In the genomic region with DNA sequence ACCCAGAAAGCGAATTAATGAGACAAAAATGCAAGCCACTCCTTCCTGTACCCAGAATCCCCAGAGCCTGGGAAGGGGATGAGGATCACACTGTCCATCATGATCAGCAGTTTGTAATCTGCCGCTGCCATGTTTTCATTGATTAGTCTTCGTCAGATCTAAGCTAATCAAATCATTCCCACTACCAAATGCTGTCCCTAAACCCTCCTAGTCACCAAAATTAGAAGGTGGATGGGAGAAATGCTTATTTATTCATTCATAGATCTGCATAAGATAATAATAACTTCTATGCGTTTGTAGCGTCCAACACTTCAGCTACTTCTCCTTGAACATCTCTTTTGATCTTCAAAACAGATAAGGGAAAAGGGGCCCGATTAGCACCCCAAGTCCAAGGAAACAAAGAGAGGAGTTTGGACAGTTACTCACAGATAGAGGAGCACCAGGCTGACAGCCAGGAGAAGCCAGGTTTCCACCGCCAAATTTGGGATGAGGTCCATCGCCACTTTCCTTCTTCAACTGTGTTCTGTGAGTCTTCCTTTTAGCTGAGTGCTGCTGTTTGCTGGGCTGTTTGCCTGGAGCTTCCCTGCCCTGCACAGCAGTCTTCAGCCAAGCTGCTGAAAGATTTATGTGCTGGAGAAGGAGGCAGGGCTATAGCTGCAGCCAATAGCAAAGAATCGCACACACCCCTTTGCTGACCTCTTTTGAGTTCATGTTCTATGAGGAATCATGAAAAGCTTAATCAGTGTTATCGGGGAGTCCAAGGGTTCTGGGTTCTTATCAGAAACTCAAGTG, we compare ENCODE assay signal across 1 cellular context.
TF ChIP-seq lines count a peak whose summit lies in the region.

A gene (minus strand): TSS at position 597 of the 792 bp plus-strand sequence. CDS start 100 bp downstream, at position 497.

TF ChIP-seq in K562, 482 proteins besides CTCF, POLR2A, EP300 and RAD21 (continued from another document and continues in another):
- TF ChIP-seq, protein P1, sequence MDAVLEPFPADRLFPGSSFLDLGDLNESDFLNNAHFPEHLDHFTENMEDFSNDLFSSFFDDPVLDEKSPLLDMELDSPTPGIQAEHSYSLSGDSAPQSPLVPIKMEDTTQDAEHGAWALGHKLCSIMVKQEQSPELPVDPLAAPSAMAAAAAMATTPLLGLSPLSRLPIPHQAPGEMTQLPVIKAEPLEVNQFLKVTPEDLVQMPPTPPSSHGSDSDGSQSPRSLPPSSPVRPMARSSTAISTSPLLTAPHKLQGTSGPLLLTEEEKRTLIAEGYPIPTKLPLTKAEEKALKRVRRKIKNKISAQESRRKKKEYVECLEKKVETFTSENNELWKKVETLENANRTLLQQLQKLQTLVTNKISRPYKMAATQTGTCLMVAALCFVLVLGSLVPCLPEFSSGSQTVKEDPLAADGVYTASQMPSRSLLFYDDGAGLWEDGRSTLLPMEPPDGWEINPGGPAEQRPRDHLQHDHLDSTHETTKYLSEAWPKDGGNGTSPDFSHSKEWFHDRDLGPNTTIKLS (IDR thresholded peaks at IDR 0.05; ENCODE audit: borderline replicate concordance, low read depth), result no peak
- TF ChIP-seq, protein P2, sequence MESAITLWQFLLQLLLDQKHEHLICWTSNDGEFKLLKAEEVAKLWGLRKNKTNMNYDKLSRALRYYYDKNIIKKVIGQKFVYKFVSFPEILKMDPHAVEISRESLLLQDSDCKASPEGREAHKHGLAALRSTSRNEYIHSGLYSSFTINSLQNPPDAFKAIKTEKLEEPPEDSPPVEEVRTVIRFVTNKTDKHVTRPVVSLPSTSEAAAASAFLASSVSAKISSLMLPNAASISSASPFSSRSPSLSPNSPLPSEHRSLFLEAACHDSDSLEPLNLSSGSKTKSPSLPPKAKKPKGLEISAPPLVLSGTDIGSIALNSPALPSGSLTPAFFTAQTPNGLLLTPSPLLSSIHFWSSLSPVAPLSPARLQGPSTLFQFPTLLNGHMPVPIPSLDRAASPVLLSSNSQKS (CRISPR knock-in tag; IDR thresholded peaks at IDR 0.05), result no peak
- TF ChIP-seq HDAC2 (IDR thresholded peaks at IDR 0.05) (no peak), JUND (IDR thresholded peaks at IDR 0.05; ENCODE audit: borderline replicate concordance, low read depth, low read length) (peak; percentile 49; the same call in 1 of the 2 replicates), JUND (tag; IDR thresholded peaks at IDR 0.05; ENCODE audit: borderline replicate concordance, low read depth, low read length) (peak; percentile 46; the same call in 1 of the 3 replicates), CBX5 (IDR thresholded peaks at IDR 0.05; ENCODE audit: borderline replicate concordance, low read depth) (no peak), CHD1 (IDR thresholded peaks at IDR 0.05; ENCODE audit: low read length) (no peak), ZNF212 (CRISPR knock-in tag; IDR thresholded peaks at IDR 0.05) (no peak), CBX2 (IDR thresholded peaks at IDR 0.05; ENCODE audit: insufficient read depth, low read length, poor library complexity, severe bottlenecking) (no peak), ILK (tag; IDR thresholded peaks at IDR 0.05; ENCODE audit: borderline replicate concordance, low read depth) (no peak), NR2C1 (IDR thresholded peaks at IDR 0.05) (no peak; the same call in 1 of the 2 replicates), NR2C1 (tag; IDR thresholded peaks at IDR 0.05) (peak; percentile 39; the same call in 1 of the 2 replicates), RBM14 (IDR thresholded peaks at IDR 0.05; ENCODE audit: borderline replicate concordance, insufficient read depth, low read depth, low read length) (no peak), XRCC3 (IDR thresholded peaks at IDR 0.05) (no peak), HNRNPLL (IDR thresholded peaks at IDR 0.05; ENCODE audit: low read depth, low read length, poor library complexity, severe bottlenecking) (no peak), MCM2 (IDR thresholded peaks at IDR 0.05; ENCODE audit: low read depth) (no peak), GABPB2 (CRISPR knock-in tag; conservative IDR thresholded peaks at IDR 0.05) (no peak), CBX3 (IDR thresholded peaks at IDR 0.05; ENCODE audit: borderline replicate concordance in 1 of 2, low read length in 2 of 2) (peak in 1 of 2 experiments; percentile 38; a peak in 1 of 3 replicates), KDM5B (IDR thresholded peaks at IDR 0.05; ENCODE audit: insufficient replicate concordance, low read depth, low read length) (peak; percentile 87), ZC3H8 (IDR thresholded peaks at IDR 0.05) (peak; percentile 79; the same call in 1 of the 2 replicates), LCOR (CRISPR knock-in tag; IDR thresholded peaks at IDR 0.05) (peak; percentile 82), YBX1 (IDR thresholded peaks at IDR 0.05) (no peak), SAP30 (IDR thresholded peaks at IDR 0.05; ENCODE audit: borderline replicate concordance, insufficient read depth, low read depth, low read length, poor library complexity, severe bottlenecking) (no peak)
- TF ChIP-seq, protein P3, sequence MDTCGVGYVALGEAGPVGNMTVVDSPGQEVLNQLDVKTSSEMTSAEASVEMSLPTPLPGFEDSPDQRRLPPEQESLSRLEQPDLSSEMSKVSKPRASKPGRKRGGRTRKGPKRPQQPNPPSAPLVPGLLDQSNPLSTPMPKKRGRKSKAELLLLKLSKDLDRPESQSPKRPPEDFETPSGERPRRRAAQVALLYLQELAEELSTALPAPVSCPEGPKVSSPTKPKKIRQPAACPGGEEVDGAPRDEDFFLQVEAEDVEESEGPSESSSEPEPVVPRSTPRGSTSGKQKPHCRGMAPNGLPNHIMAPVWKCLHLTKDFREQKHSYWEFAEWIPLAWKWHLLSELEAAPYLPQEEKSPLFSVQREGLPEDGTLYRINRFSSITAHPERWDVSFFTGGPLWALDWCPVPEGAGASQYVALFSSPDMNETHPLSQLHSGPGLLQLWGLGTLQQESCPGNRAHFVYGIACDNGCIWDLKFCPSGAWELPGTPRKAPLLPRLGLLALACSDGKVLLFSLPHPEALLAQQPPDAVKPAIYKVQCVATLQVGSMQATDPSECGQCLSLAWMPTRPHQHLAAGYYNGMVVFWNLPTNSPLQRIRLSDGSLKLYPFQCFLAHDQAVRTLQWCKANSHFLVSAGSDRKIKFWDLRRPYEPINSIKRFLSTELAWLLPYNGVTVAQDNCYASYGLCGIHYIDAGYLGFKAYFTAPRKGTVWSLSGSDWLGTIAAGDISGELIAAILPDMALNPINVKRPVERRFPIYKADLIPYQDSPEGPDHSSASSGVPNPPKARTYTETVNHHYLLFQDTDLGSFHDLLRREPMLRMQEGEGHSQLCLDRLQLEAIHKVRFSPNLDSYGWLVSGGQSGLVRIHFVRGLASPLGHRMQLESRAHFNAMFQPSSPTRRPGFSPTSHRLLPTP (IDR thresholded peaks at IDR 0.05; ENCODE audit: borderline replicate concordance, extremely low read depth, insufficient read length), result no peak
- TF ChIP-seq, protein P4, sequence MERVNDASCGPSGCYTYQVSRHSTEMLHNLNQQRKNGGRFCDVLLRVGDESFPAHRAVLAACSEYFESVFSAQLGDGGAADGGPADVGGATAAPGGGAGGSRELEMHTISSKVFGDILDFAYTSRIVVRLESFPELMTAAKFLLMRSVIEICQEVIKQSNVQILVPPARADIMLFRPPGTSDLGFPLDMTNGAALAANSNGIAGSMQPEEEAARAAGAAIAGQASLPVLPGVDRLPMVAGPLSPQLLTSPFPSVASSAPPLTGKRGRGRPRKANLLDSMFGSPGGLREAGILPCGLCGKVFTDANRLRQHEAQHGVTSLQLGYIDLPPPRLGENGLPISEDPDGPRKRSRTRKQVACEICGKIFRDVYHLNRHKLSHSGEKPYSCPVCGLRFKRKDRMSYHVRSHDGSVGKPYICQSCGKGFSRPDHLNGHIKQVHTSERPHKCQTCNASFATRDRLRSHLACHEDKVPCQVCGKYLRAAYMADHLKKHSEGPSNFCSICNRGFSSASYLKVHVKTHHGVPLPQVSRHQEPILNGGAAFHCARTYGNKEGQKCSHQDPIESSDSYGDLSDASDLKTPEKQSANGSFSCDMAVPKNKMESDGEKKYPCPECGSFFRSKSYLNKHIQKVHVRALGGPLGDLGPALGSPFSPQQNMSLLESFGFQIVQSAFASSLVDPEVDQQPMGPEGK (CRISPR knock-in tag; IDR thresholded peaks at IDR 0.05; ENCODE audit: borderline replicate concordance), result no peak
- TF ChIP-seq, protein P5, sequence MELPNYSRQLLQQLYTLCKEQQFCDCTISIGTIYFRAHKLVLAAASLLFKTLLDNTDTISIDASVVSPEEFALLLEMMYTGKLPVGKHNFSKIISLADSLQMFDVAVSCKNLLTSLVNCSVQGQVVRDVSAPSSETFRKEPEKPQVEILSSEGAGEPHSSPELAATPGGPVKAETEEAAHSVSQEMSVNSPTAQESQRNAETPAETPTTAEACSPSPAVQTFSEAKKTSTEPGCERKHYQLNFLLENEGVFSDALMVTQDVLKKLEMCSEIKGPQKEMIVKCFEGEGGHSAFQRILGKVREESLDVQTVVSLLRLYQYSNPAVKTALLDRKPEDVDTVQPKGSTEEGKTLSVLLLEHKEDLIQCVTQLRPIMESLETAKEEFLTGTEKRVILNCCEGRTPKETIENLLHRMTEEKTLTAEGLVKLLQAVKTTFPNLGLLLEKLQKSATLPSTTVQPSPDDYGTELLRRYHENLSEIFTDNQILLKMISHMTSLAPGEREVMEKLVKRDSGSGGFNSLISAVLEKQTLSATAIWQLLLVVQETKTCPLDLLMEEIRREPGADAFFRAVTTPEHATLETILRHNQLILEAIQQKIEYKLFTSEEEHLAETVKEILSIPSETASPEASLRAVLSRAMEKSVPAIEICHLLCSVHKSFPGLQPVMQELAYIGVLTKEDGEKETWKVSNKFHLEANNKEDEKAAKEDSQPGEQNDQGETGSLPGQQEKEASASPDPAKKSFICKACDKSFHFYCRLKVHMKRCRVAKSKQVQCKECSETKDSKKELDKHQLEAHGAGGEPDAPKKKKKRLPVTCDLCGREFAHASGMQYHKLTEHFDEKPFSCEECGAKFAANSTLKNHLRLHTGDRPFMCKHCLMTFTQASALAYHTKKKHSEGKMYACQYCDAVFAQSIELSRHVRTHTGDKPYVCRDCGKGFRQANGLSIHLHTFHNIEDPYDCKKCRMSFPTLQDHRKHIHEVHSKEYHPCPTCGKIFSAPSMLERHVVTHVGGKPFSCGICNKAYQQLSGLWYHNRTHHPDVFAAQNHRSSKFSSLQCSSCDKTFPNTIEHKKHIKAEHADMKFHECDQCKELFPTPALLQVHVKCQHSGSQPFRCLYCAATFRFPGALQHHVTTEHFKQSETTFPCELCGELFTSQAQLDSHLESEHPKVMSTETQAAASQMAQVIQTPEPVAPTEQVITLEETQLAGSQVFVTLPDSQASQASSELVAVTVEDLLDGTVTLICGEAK (IDR thresholded peaks at IDR 0.05), result no peak
- TF ChIP-seq, protein P5 (CRISPR knock-in tag; IDR thresholded peaks at IDR 0.05), result no peak
- TF ChIP-seq, protein P6, sequence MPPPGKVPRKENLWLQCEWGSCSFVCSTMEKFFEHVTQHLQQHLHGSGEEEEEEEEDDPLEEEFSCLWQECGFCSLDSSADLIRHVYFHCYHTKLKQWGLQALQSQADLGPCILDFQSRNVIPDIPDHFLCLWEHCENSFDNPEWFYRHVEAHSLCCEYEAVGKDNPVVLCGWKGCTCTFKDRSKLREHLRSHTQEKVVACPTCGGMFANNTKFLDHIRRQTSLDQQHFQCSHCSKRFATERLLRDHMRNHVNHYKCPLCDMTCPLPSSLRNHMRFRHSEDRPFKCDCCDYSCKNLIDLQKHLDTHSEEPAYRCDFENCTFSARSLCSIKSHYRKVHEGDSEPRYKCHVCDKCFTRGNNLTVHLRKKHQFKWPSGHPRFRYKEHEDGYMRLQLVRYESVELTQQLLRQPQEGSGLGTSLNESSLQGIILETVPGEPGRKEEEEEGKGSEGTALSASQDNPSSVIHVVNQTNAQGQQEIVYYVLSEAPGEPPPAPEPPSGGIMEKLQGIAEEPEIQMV (tag; conservative IDR thresholded peaks at IDR 0.05; ENCODE audit: low read depth), result no peak
